1 cellular context compared by ENCODE assay signal in the genomic region with DNA sequence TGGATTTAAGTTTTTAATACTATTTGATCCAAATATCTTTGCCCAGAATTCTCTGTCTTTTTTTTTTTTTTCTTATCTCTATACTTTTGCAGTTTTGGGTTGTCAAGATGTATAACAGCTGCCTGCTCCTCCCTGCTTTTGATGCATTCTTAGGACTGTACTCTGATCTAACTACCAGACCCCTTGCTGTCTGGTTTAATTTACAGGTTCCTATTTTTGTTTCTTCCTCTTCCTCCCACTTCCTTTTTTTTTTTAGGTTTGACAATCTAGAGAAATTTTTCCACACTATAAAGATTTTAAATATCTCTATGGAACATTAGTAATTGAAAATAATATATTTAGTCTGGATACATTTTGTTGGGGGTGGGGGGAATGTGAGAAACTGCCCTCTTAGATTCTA.
TF ChIP-seq lines count a peak whose summit lies in the region.

No MANE protein-coding gene starts in this region.

TF ChIP-seq in K562, 482 proteins besides CTCF, POLR2A, EP300 and RAD21:
- 0 out of 2 replicates have a peak, but pooled peaks have one; percentile 6 for TF ChIP-seq POLR2G (IDR thresholded peaks at IDR 0.05; ENCODE audit: low read depth, low read length)
- TF ChIP-seq ZNF551 (CRISPR knock-in tag; IDR thresholded peaks at IDR 0.05) = no peak
